In the genomic region with DNA sequence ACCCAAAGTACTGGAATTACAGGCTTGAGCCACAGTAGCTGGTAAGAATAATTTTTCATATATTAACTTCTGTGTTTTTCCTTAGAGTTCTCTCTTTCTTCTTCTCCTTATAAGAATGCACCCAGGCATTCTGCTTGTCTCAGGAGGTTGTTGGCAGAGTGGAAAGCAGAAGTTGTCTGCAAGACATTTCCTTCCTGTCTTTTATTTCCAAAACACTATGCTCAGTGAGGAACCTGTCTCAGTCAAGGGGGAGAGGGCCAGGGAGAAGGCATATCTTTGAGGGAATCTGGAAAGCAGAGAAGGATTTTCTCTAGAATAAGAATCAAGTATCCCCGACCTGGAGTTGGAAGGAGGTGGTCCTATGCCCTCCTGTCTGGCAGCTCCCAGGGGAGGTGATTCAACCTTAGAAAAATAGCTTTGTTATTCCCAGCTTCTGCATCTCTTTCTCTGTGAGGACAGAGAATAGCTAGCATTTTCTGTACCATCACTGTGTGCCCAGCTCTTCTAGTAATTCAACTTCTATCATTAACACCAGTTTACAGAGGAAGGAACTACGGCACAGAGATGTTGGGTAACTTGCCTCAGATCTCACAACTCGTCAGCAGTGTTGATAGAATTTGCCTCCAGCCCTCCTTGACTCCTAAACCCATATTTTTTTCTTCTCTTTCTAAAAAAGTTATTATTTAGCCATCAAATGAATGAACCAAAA, we compare ENCODE assay signal across 11 cellular contexts. TPM values are rescaled to one million over a fixed set of nuclear protein-coding genes. Genes with fewer than 3 reads are reported as not detected.
DNase-seq lines count a peak whose midpoint lies in the region; ATAC-seq, FAIRE-seq and TF ChIP-seq lines count a peak whose summit lies in the region.
"Had no signal": no experiment of that assay in that cellular context is flagged by ENCODE, and none has a peak within 500 bp of the region (broad histone marks: within the 10 kb centered on the region; RNA-seq: fewer than 3 reads in every experiment).

No MANE protein-coding gene starts in this region.

- DNase-seq in SK-N-SH (no peak), H1 (ENCODE audit: low read depth in 1 of 2, low spot score in 2 of 2) (no peak), spleen (no peak)
- no peak for DNase-seq in activated CD4-positive, alpha-beta T cell treated with anti-CD3 and anti-CD28 coated beads, Interleukin-2, amount 50 U/mL, for 4 hours
- DNase-seq: NCI-H774 had no signal

- H3K27me3 ChIP-seq in SK-N-SH (ENCODE audit: insufficient read depth) = no peaks in the 10 kb centered on the region
- H3K27me3 ChIP-seq in OCI-LY1 (ENCODE audit: insufficient read depth, low read length) = no peaks in the 10 kb centered on the region
- H3K27me3 ChIP-seq in H1 (replicated peaks in 1 of 4; ENCODE audit: control insufficient read depth in 3 of 4, extremely low read depth in 1 of 4, insufficient read depth in 3 of 4, low read length in 3 of 4) = no peaks in the 10 kb centered on the region; a peak in 1 of 7 replicates
- H3K27me3 ChIP-seq in spleen (replicated peaks in 1 of 7) = no peaks in the 10 kb centered on the region

- no peak overlapping the region for H3K4me2 ChIP-seq in SK-N-SH
- H3K4me2 ChIP-seq in OCI-LY1 (ENCODE audit: low read length) = peak overlapping the region; percentile 36; the same call in 1 of the 2 replicates
- peak overlapping the region in 1 of 2 experiments; percentile 17; a peak in 1 of 4 replicates for H3K4me2 ChIP-seq in H1 (ENCODE audit: insufficient read depth in 1 of 2, low read depth in 2 of 2, low read length in 2 of 2)
- H3K4me2 ChIP-seq: KMS-11 had no signal

- H3K23me2 ChIP-seq in H1 (ENCODE audit: low read depth, low read length) = no peaks in the 10 kb centered on the region; the same call in none of the 2 replicates

- H3K9me2 ChIP-seq in SK-N-SH = no peaks in the 10 kb centered on the region
- no peaks in the 10 kb centered on the region for H3K9me2 ChIP-seq in OCI-LY1 (ENCODE audit: low read depth, low read length)

- intact Hi-C loops in spleen (cut with DNase I; ENCODE audit: low total_unique reads) = no loop called here

- H3K14ac ChIP-seq in H1 (ENCODE audit: insufficient read length) = no peak overlapping the region

- H3K4me3 ChIP-seq in SK-N-SH (ENCODE audit: low read depth in 2 of 2, low read length in 1 of 2) = no peak overlapping the region
- no peak overlapping the region for H3K4me3 ChIP-seq in OCI-LY1 (ENCODE audit: low read depth, low read length, poor library complexity, severe bottlenecking)
- no peak overlapping the region for H3K4me3 ChIP-seq in H1 (ENCODE audit: extremely low read depth in 1 of 4, insufficient read depth in 2 of 4, low read depth in 3 of 4, low read length in 4 of 4)
- H3K4me3 ChIP-seq in spleen = peak overlapping the region in 1 of 8 donors; percentile 40

- no peak overlapping the region for H3K23ac ChIP-seq in H1 (ENCODE audit: insufficient read length)

- no peak for TF ChIP-seq CTCF in SK-N-SH (IDR thresholded peaks at IDR 0.05)
- no peak for TF ChIP-seq CTCF in OCI-LY1 (IDR thresholded peaks at IDR 0.05; ENCODE audit: low read length)
- TF ChIP-seq CTCF in H1 (IDR thresholded peaks at IDR 0.05; ENCODE audit: control extremely low read depth in 1 of 3, insufficient read depth in 1 of 3, low read depth in 1 of 3, low read length in 3 of 3) = no peak
- no peak for TF ChIP-seq CTCF in spleen (IDR thresholded peaks at IDR 0.05 in 8 of 11, conservative IDR thresholded peaks at IDR 0.05 in 3 of 11)

- POLR2A ChIA-PET in SK-N-SH (lab: Yijun Ruan, JAX) = no interaction called here
- POLR2A ChIA-PET in H1 (lab: Charles Lee; ENCODE audit: partially characterized antibody) = no interaction called here

- H3K18ac ChIP-seq in H1 (ENCODE audit: extremely low read depth, low read length) = no peak overlapping the region

- CTCF ChIA-PET in SK-N-SH (lab: Yijun Ruan, JAX) = interaction anchor here (1.5 to 3.6 kb wide), 2 partner anchors 46 to 113 kb away, joined by 6 to 15 read pairs; no protein-coding TSS in a partner anchor
- CTCF ChIA-PET in H1 (lab: Charles Lee; ENCODE audit: partially characterized antibody) = interaction anchor here (1.0 to 1.7 kb wide), 2 partner anchors 27 to 49 kb away, joined by 3 read pairs; no protein-coding TSS in a partner anchor

- no peak for TF ChIP-seq EP300 in SK-N-SH (IDR thresholded peaks at IDR 0.05; ENCODE audit: borderline replicate concordance in 1 of 2, low read depth in 1 of 2, low read length in 1 of 2)
- TF ChIP-seq EP300 in H1 (IDR thresholded peaks at IDR 0.05; ENCODE audit: borderline replicate concordance in 1 of 2, low read depth in 2 of 2, low read length in 2 of 2) = no peak

- peak overlapping the region; percentile 8 for H2AFZ ChIP-seq in SK-N-SH (ENCODE audit: low read depth)
- no peak overlapping the region for H2AFZ ChIP-seq in OCI-LY1 (ENCODE audit: low read length)
- peak overlapping the region; percentile 79; the same call in 1 of the 2 replicates for H2AFZ ChIP-seq in H1 (ENCODE audit: low read length)

- no peak overlapping the region for H2BK15ac ChIP-seq in H1 (ENCODE audit: low read length)

- H2BK120ac ChIP-seq in H1 (replicated peaks; ENCODE audit: low read depth, low read length) = no peak overlapping the region

- H3K4me1 ChIP-seq in SK-N-SH (ENCODE audit: control insufficient read depth in 1 of 2, insufficient read depth in 2 of 2, low read depth in 1 of 2, low read length in 1 of 2) (peaks cover 2 to 21% of the 10 kb centered on the region in 2 experiments), OCI-LY1 (ENCODE audit: insufficient read depth, low read length, severe bottlenecking) (peaks cover 27% of the 10 kb centered on the region), H1 (replicated peaks in 1 of 4; ENCODE audit: control insufficient read depth in 3 of 4, insufficient read depth in 4 of 4, low read length in 3 of 4) (peaks cover 0 to 3% (median under 1%) of the 10 kb centered on the region in 4 experiments; a peak in 3 of 7 replicates), spleen (peaks cover 35 to 58% (median 52%) of the 10 kb centered on the region in 6 donors)

- H4K8ac ChIP-seq in H1 (ENCODE audit: extremely low read depth, insufficient read depth, low read length) = no peak overlapping the region

- no peak overlapping the region for H2AK5ac ChIP-seq in H1 (ENCODE audit: low read depth, low read length)

- H3K36me3 ChIP-seq in SK-N-SH (replicated peaks in 1 of 2; ENCODE audit: control insufficient read depth in 1 of 2, insufficient read depth in 2 of 2, low read length in 1 of 2) (no peaks in the 10 kb centered on the region), OCI-LY1 (ENCODE audit: insufficient read depth, low read length) (no peaks in the 10 kb centered on the region), H1 (ENCODE audit: control insufficient read depth in 2 of 4, insufficient read depth in 4 of 4, low read length in 3 of 4) (no peaks in the 10 kb centered on the region), spleen (no peaks in the 10 kb centered on the region)

- no peak overlapping the region for H3K4ac ChIP-seq in H1 (replicated peaks; ENCODE audit: insufficient read length, low read depth, low read length)

- H3K9ac ChIP-seq in SK-N-SH (no peak overlapping the region), OCI-LY1 (ENCODE audit: low read length) (no peak overlapping the region), H1 (replicated peaks in 1 of 4; ENCODE audit: extremely low read depth in 1 of 4, low read depth in 3 of 4, low read length in 3 of 4) (no peak overlapping the region)
- H3K9ac ChIP-seq: KMS-11 had no signal

- no peak overlapping the region for H4K5ac ChIP-seq in H1 (ENCODE audit: insufficient read length, low read depth, low read length)

- no peak overlapping the region for H3K56ac ChIP-seq in H1 (replicated peaks; ENCODE audit: insufficient read length, low read depth, low read length)

- no peak overlapping the region for H2BK20ac ChIP-seq in H1 (ENCODE audit: low read length)

- H3K79me2 ChIP-seq in SK-N-SH (ENCODE audit: insufficient read depth) = peaks cover 7% of the 10 kb centered on the region
- no peaks in the 10 kb centered on the region for H3K79me2 ChIP-seq in OCI-LY1 (ENCODE audit: insufficient read depth, low read length)
- peaks cover 0 to 4% of the 10 kb centered on the region in 2 experiments; a peak in 2 of 4 replicates for H3K79me2 ChIP-seq in H1 (ENCODE audit: control insufficient read depth in 1 of 2, insufficient read depth in 2 of 2, low read length in 2 of 2)

- H2BK12ac ChIP-seq in H1 (ENCODE audit: low read depth, low read length) = no peak overlapping the region

- TF ChIP-seq RAD21 in SK-N-SH (IDR thresholded peaks at IDR 0.05; ENCODE audit: low read length) (no peak), H1 (IDR thresholded peaks at IDR 0.05 in 1 of 2, conservative IDR thresholded peaks at IDR 0.05 in 1 of 2; ENCODE audit: low read depth in 2 of 2, low read length in 2 of 2) (no peak)

- no peak for TF ChIP-seq POLR2A in H1 (IDR thresholded peaks at IDR 0.05; ENCODE audit: control extremely low read depth in 1 of 2, low read depth in 2 of 2, low read length in 2 of 2)
- TF ChIP-seq POLR2A in spleen (IDR thresholded peaks at IDR 0.05) = no peak

- no peak overlapping the region for H2BK5ac ChIP-seq in H1 (ENCODE audit: low read depth, low read length)

- WGBS in SK-N-SH (ENCODE audit: low lambda C conversion rate) = 93% methylated on average over 3 of the region's 3 CpGs
- WGBS in H1 (ENCODE audit: extremely low coverage in 1 of 2, insufficient coverage in 1 of 2, insufficient read length in 1 of 2, insufficient replicate concordance in 2 of 2, low coverage in 1 of 2, low lambda C conversion rate in 2 of 2, missing lambda C conversion rate in 1 of 2), 2 experiments = 87% methylated on average over 3 of the region's 3 CpGs; no CpG with 5 or more reads in 1 of the 2 experiments
- 28 to 53% (median 45%) methylated on average over 3 of the region's 3 CpGs for WGBS in spleen, 5 donors

- peak overlapping the region in 1 of 2 experiments; percentile 33; a peak in 1 of 4 replicates for H3K27ac ChIP-seq in SK-N-SH (ENCODE audit: low read depth in 2 of 2, low read length in 1 of 2)
- no peak overlapping the region for H3K27ac ChIP-seq in OCI-LY1 (ENCODE audit: low read depth, low read length, poor library complexity, severe bottlenecking)
- H3K27ac ChIP-seq in H1 (ENCODE audit: low read depth, low read length) = no peak overlapping the region
- H3K27ac ChIP-seq in spleen = peak overlapping the region; percentile 37 to 99 (median 96)
- H3K27ac ChIP-seq: 22Rv1, KMS-11 had no signal

- H4K20me1 ChIP-seq in SK-N-SH (ENCODE audit: insufficient read depth) = no peaks in the 10 kb centered on the region
- no peaks in the 10 kb centered on the region for H4K20me1 ChIP-seq in OCI-LY1 (ENCODE audit: insufficient read depth, low read length)
- H4K20me1 ChIP-seq in H1 (replicated peaks in 1 of 2; ENCODE audit: control insufficient read depth in 1 of 2, insufficient read depth in 2 of 2, low read length in 2 of 2) = no peaks in the 10 kb centered on the region

- H4K91ac ChIP-seq in H1 (replicated peaks; ENCODE audit: insufficient read length, low read length) = no peak overlapping the region

- no peak for FAIRE-seq in H1 (lab: Jason Lieb, UNC)

- H3F3A ChIP-seq in SK-N-SH (replicated peaks; ENCODE audit: insufficient read depth) (peaks cover 32% of the 10 kb centered on the region), OCI-LY1 (ENCODE audit: insufficient read depth, low read length) (no peaks in the 10 kb centered on the region)

- ATAC-seq in SK-N-SH treated with all-trans-retinoic acid at 6 μM for 48 hours = no peak
- ATAC-seq in HG03342 (IDR thresholded peaks at IDR 0.05; ENCODE audit: unreplicated experiment) = no peak
- no peak for ATAC-seq in GM21825 (IDR thresholded peaks at IDR 0.05; ENCODE audit: unreplicated experiment)

- no peaks in the 10 kb centered on the region for H3K79me1 ChIP-seq in H1 (ENCODE audit: low read depth, low read length)

- no peaks in the 10 kb centered on the region for H3K9me3 ChIP-seq in SK-N-SH
- no peaks in the 10 kb centered on the region for H3K9me3 ChIP-seq in OCI-LY1 (ENCODE audit: low read length)
- H3K9me3 ChIP-seq in H1 (ENCODE audit: insufficient read depth in 2 of 2, low read depth in 1 of 2, low read length in 1 of 2) = no peaks in the 10 kb centered on the region
- no peaks in the 10 kb centered on the region for H3K9me3 ChIP-seq in spleen

RNA-seq across cellular contexts. Expression of a gene that starts 3.8 kb away (rescaled TPM):
- polyA plus RNA-seq in SK-N-SH (2012; rRNA removed) = 19.3 and 20.3 TPM in 2 replicates
- 18.9 and 20.5 TPM in 2 replicates for polyA plus RNA-seq in SK-N-SH (2012; cell fraction: cytosol; rRNA removed)
- polyA plus RNA-seq in SK-N-SH (2012; cell fraction: nucleus; rRNA removed) = 17.1 and 27.5 TPM in 2 replicates
- total RNA-seq in H1 (2021; fragmentation: NEBNext Ultra II Directional; extraction: Animal tissue kit (Norgen Biotek cat#: 25700)) = 13.8 and 14.2 TPM in 2 replicates
- polyA plus RNA-seq in H1 (2011; rRNA removed) = 7.4 and 7.7 TPM in 2 replicates
- polyA plus RNA-seq in H1 (2011; cell fraction: cytosol; rRNA removed) = 11.6 TPM
- polyA plus RNA-seq in H1 (2011; cell fraction: nucleus; rRNA removed) = 12.2 TPM
- 8.6 to 10.8 TPM (median 9.6 TPM) in 4 replicates for polyA plus RNA-seq in H1 (2012, experiment 1 of 2)
- 1.7 TPM for polyA plus RNA-seq in H1 (2012, experiment 2 of 2)
- 7.6 TPM for polyA plus RNA-seq in H1 (2013, experiment 1 of 2)
- polyA plus RNA-seq in H1 (2013, experiment 2 of 2) = 7.8 TPM
- polyA minus RNA-seq in H1 (2011; rRNA and poly(A)+ RNA removed) = 14.3 and 16.1 TPM in 2 replicates
- 9.8 TPM for polyA minus RNA-seq in H1 (2011; cell fraction: cytosol; rRNA and poly(A)+ RNA removed)
- polyA minus RNA-seq in H1 (2011; cell fraction: nucleus; rRNA and poly(A)+ RNA removed) = 18.0 TPM
- 10 to 100 TPM; 44.8 to 79.7 (median 61.5) TPM for total RNA-seq in spleen
- polyA plus RNA-seq in spleen = 1 to 10 TPM; 4.0 to 9.6 (median 5.8) TPM

Comparison
In these comparisons a context has a peak if more than half of its experiments do, and no peak if none do; other contexts are left out.
1. H3K27ac ChIP-seq: peak in spleen (8 of 8); none in OCI-LY1 (single experiment) and H1 (single experiment).